1 cellular context compared by ENCODE assay signal in the genomic region with DNA sequence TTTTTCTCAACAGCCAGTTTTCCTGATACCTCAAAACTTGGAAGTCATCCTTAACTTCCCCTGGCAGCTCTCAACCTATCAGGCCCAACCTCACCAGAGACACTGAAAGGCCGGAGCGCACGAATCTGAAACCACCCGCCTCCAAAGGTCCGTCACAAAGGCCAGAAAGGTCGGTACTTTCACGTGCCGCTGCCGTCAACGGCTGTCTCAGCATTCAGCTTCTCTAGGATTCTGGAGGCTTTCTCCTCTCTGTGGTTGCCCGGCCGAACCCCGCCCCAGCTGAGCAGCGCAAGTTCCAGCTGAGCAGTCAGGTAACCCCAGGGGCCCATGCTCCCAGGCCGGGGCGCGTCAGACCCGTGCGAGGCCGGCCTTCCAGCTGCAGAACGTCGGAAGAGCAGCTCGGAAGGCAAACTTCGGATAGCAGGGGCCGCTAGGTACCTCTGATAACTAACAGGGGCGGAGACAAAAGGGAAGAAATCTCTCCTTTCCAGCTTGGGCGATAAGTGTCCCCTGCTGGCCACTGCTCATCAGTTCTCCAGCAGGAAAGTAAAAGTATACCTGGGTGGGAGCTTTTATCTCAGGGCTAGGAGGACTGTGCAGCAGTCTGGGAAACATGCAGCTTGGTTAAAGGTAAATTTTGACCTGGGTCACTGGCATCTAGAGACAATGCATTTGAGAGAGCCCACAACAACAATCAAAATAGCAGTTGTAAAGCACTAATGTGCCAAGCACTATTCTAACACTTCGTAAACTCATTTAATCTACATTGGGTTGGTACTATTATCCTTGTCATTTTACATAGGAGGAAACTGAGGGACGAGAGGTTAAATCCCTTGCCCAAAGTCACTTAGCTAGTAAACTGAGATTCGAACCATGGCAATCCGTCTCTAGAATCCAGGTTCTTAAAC.
TF ChIP-seq lines count a peak whose summit lies in the region.

No MANE protein-coding gene starts in this region.

TF ChIP-seq in HepG2, 621 proteins besides CTCF, POLR2A, EP300 and RAD21 (continued from another document and continues in another):
- TF ChIP-seq, protein P1, sequence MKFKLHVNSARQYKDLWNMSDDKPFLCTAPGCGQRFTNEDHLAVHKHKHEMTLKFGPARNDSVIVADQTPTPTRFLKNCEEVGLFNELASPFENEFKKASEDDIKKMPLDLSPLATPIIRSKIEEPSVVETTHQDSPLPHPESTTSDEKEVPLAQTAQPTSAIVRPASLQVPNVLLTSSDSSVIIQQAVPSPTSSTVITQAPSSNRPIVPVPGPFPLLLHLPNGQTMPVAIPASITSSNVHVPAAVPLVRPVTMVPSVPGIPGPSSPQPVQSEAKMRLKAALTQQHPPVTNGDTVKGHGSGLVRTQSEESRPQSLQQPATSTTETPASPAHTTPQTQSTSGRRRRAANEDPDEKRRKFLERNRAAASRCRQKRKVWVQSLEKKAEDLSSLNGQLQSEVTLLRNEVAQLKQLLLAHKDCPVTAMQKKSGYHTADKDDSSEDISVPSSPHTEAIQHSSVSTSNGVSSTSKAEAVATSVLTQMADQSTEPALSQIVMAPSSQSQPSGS (CRISPR knock-in tag; IDR thresholded peaks at IDR 0.05): peak; percentile 80; the same call in 1 of the 2 replicates
- TF ChIP-seq, protein P2, sequence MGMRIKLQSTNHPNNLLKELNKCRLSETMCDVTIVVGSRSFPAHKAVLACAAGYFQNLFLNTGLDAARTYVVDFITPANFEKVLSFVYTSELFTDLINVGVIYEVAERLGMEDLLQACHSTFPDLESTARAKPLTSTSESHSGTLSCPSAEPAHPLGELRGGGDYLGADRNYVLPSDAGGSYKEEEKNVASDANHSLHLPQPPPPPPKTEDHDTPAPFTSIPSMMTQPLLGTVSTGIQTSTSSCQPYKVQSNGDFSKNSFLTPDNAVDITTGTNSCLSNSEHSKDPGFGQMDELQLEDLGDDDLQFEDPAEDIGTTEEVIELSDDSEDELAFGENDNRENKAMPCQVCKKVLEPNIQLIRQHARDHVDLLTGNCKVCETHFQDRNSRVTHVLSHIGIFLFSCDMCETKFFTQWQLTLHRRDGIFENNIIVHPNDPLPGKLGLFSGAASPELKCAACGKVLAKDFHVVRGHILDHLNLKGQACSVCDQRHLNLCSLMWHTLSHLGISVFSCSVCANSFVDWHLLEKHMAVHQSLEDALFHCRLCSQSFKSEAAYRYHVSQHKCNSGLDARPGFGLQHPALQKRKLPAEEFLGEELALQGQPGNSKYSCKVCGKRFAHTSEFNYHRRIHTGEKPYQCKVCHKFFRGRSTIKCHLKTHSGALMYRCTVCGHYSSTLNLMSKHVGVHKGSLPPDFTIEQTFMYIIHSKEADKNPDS (CRISPR knock-in tag; IDR thresholded peaks at IDR 0.05): no peak
- TF ChIP-seq NFATC3 (CRISPR knock-in tag; IDR thresholded peaks at IDR 0.05): no peak
- TF ChIP-seq, protein P3, sequence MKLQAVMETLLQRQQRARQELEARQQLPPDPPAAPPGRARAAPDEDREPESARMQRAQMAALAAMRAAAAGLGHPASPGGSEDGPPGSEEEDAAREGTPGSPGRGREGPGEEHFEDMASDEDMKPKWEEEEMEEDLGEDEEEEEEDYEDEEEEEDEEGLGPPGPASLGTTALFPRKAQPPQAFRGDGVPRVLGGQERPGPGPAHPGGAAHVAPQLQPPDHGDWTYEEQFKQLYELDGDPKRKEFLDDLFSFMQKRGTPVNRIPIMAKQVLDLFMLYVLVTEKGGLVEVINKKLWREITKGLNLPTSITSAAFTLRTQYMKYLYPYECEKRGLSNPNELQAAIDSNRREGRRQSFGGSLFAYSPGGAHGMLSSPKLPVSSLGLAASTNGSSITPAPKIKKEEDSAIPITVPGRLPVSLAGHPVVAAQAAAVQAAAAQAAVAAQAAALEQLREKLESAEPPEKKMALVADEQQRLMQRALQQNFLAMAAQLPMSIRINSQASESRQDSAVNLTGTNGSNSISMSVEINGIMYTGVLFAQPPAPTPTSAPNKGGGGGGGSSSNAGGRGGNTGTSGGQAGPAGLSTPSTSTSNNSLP (IDR thresholded peaks at IDR 0.05; ENCODE audit: low read depth, low read length): 0 out of 2 replicates have a peak, but pooled peaks have one; percentile 40
- TF ChIP-seq HIVEP1 (CRISPR knock-in tag; IDR thresholded peaks at IDR 0.05): peak; percentile 94
- TF ChIP-seq ZNF614 (CRISPR knock-in tag; IDR thresholded peaks at IDR 0.05; ENCODE audit: borderline replicate concordance): 0 out of 2 replicates have a peak, but pooled peaks have one; percentile 71
- TF ChIP-seq TGIF2 (CRISPR knock-in tag; IDR thresholded peaks at IDR 0.05): peak; percentile 99
- TF ChIP-seq, protein P4, sequence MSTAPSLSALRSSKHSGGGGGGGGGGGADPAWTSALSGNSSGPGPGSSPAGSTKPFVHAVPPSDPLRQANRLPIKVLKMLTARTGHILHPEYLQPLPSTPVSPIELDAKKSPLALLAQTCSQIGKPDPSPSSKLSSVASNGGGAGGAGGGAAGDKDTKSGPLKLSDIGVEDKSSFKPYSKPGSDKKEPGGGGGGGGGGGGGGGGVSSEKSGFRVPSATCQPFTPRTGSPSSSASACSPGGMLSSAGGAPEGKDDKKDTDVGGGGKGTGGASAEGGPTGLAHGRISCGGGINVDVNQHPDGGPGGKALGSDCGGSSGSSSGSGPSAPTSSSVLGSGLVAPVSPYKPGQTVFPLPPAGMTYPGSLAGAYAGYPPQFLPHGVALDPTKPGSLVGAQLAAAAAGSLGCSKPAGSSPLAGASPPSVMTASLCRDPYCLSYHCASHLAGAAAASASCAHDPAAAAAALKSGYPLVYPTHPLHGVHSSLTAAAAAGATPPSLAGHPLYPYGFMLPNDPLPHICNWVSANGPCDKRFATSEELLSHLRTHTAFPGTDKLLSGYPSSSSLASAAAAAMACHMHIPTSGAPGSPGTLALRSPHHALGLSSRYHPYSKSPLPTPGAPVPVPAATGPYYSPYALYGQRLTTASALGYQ (CRISPR knock-in tag; IDR thresholded peaks at IDR 0.05): no peak; the same call in 1 of the 2 replicates
- TF ChIP-seq SIX4 (CRISPR knock-in tag; IDR thresholded peaks at IDR 0.05): peak; percentile 88
- no peak for TF ChIP-seq SYNCRIP (IDR thresholded peaks at IDR 0.05; ENCODE audit: insufficient read depth, low read depth, low read length)
- no peak for TF ChIP-seq ZNF530 (CRISPR knock-in tag; IDR thresholded peaks at IDR 0.05; ENCODE audit: low read depth)
- no peak; the same call in none of the 2 replicates for TF ChIP-seq ETV6 (CRISPR knock-in tag; conservative IDR thresholded peaks at IDR 0.05)
- TF ChIP-seq, protein P5, sequence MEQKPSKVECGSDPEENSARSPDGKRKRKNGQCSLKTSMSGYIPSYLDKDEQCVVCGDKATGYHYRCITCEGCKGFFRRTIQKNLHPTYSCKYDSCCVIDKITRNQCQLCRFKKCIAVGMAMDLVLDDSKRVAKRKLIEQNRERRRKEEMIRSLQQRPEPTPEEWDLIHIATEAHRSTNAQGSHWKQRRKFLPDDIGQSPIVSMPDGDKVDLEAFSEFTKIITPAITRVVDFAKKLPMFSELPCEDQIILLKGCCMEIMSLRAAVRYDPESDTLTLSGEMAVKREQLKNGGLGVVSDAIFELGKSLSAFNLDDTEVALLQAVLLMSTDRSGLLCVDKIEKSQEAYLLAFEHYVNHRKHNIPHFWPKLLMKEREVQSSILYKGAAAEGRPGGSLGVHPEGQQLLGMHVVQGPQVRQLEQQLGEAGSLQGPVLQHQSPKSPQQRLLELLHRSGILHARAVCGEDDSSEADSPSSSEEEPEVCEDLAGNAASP (CRISPR knock-in tag; IDR thresholded peaks at IDR 0.05; ENCODE audit: borderline replicate concordance): peak; percentile 66; the same call in 1 of the 2 replicates
- peak; percentile 78; the same call in 1 of the 2 replicates for TF ChIP-seq TAF1 (CRISPR knock-in tag; IDR thresholded peaks at IDR 0.05)
- TF ChIP-seq ZNF12 (CRISPR knock-in tag; IDR thresholded peaks at IDR 0.05): peak; percentile 72
- peak; percentile 69 for TF ChIP-seq POLR2AphosphoS5 (IDR thresholded peaks at IDR 0.05; ENCODE audit: low read depth, low read length)
- TF ChIP-seq TCF12 (IDR thresholded peaks at IDR 0.05): no peak
- 0 out of 2 replicates have a peak, but pooled peaks have one; percentile 64 for TF ChIP-seq TCF12 (CRISPR knock-in tag; IDR thresholded peaks at IDR 0.05)
- peak; percentile 84 for TF ChIP-seq ZEB1 (IDR thresholded peaks at IDR 0.05; ENCODE audit: insufficient replicate concordance, low read depth)
- TF ChIP-seq, protein P6, sequence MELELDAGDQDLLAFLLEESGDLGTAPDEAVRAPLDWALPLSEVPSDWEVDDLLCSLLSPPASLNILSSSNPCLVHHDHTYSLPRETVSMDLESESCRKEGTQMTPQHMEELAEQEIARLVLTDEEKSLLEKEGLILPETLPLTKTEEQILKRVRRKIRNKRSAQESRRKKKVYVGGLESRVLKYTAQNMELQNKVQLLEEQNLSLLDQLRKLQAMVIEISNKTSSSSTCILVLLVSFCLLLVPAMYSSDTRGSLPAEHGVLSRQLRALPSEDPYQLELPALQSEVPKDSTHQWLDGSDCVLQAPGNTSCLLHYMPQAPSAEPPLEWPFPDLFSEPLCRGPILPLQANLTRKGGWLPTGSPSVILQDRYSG (CRISPR knock-in tag; IDR thresholded peaks at IDR 0.05): no peak
- TF ChIP-seq ZNF709 (CRISPR knock-in tag; IDR thresholded peaks at IDR 0.05): 0 out of 2 replicates have a peak, but pooled peaks have one; percentile 63
- TF ChIP-seq, protein P7, sequence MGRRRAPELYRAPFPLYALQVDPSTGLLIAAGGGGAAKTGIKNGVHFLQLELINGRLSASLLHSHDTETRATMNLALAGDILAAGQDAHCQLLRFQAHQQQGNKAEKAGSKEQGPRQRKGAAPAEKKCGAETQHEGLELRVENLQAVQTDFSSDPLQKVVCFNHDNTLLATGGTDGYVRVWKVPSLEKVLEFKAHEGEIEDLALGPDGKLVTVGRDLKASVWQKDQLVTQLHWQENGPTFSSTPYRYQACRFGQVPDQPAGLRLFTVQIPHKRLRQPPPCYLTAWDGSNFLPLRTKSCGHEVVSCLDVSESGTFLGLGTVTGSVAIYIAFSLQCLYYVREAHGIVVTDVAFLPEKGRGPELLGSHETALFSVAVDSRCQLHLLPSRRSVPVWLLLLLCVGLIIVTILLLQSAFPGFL (CRISPR knock-in tag; IDR thresholded peaks at IDR 0.05): no peak
- TF ChIP-seq GPN1 (CRISPR knock-in tag; IDR thresholded peaks at IDR 0.05; ENCODE audit: borderline replicate concordance): no peak
- TF ChIP-seq, protein P8, sequence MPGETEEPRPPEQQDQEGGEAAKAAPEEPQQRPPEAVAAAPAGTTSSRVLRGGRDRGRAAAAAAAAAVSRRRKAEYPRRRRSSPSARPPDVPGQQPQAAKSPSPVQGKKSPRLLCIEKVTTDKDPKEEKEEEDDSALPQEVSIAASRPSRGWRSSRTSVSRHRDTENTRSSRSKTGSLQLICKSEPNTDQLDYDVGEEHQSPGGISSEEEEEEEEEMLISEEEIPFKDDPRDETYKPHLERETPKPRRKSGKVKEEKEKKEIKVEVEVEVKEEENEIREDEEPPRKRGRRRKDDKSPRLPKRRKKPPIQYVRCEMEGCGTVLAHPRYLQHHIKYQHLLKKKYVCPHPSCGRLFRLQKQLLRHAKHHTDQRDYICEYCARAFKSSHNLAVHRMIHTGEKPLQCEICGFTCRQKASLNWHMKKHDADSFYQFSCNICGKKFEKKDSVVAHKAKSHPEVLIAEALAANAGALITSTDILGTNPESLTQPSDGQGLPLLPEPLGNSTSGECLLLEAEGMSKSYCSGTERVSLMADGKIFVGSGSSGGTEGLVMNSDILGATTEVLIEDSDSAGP (CRISPR knock-in tag; IDR thresholded peaks at IDR 0.05; ENCODE audit: borderline replicate concordance): peak; percentile 96; the same call in 1 of the 2 replicates
- TF ChIP-seq ZNF549 (CRISPR knock-in tag; IDR thresholded peaks at IDR 0.05): no peak
- peak; percentile 95 for TF ChIP-seq PHF21A (CRISPR knock-in tag; IDR thresholded peaks at IDR 0.05)
- TF ChIP-seq ZBTB1 (CRISPR knock-in tag; IDR thresholded peaks at IDR 0.05; ENCODE audit: borderline replicate concordance): 0 out of 2 replicates have a peak, but pooled peaks have one; percentile 31
- TF ChIP-seq ZNF335 (CRISPR knock-in tag; IDR thresholded peaks at IDR 0.05): peak; percentile 81
- no peak for TF ChIP-seq ZNF333 (CRISPR knock-in tag; IDR thresholded peaks at IDR 0.05; ENCODE audit: borderline replicate concordance)
- TF ChIP-seq, protein P9, sequence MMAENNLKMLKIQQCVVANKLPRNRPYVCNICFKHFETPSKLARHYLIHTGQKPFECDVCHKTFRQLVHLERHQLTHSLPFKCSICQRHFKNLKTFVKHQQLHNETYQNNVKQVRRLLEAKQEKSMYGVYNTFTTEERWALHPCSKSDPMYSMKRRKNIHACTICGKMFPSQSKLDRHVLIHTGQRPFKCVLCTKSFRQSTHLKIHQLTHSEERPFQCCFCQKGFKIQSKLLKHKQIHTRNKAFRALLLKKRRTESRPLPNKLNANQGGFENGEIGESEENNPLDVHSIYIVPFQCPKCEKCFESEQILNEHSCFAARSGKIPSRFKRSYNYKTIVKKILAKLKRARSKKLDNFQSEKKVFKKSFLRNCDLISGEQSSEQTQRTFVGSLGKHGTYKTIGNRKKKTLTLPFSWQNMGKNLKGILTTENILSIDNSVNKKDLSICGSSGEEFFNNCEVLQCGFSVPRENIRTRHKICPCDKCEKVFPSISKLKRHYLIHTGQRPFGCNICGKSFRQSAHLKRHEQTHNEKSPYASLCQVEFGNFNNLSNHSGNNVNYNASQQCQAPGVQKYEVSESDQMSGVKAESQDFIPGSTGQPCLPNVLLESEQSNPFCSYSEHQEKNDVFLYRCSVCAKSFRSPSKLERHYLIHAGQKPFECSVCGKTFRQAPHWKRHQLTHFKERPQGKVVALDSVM (CRISPR knock-in tag; IDR thresholded peaks at IDR 0.05): peak; percentile 58
- peak; percentile 89 for TF ChIP-seq ZFY (CRISPR knock-in tag; IDR thresholded peaks at IDR 0.05)
- no peak for TF ChIP-seq TCF7L2 (IDR thresholded peaks at IDR 0.05; ENCODE audit: low read depth, low read length)
- TF ChIP-seq KLF15 (CRISPR knock-in tag; IDR thresholded peaks at IDR 0.05; ENCODE audit: borderline replicate concordance): no peak
- peak; percentile 82; the same call in 1 of the 2 replicates for TF ChIP-seq ZNF160 (CRISPR knock-in tag; IDR thresholded peaks at IDR 0.05)
- peak; percentile 65; the same call in 1 of the 2 replicates for TF ChIP-seq MTA1 (CRISPR knock-in tag; IDR thresholded peaks at IDR 0.05; ENCODE audit: borderline replicate concordance)
- peak; percentile 86 for TF ChIP-seq ARNT2 (CRISPR knock-in tag; IDR thresholded peaks at IDR 0.05; ENCODE audit: low read depth)
- TF ChIP-seq SRSF1 (optimal IDR thresholded peaks at IDR 0.05; ENCODE audit: low read depth, low read length): no peak
- TF ChIP-seq MXD4 (CRISPR knock-in tag; IDR thresholded peaks at IDR 0.05): peak; percentile 97
- peak; percentile 39 for TF ChIP-seq ZNF557 (CRISPR knock-in tag; IDR thresholded peaks at IDR 0.05)
- TF ChIP-seq PAX8 (CRISPR knock-in tag; IDR thresholded peaks at IDR 0.05; ENCODE audit: borderline replicate concordance): no peak
- TF ChIP-seq YEATS4 (CRISPR knock-in tag; IDR thresholded peaks at IDR 0.05; ENCODE audit: borderline replicate concordance): peak; percentile 96; the same call in 1 of the 2 replicates
- peak; percentile 72; the same call in 1 of the 2 replicates for TF ChIP-seq RFXAP (CRISPR knock-in tag; IDR thresholded peaks at IDR 0.05; ENCODE audit: borderline replicate concordance)
- peak; percentile 97 for TF ChIP-seq ASH2L (IDR thresholded peaks at IDR 0.05; ENCODE audit: insufficient read length, low read depth, low read length)
- peak; percentile 83; the same call in 1 of the 2 replicates for TF ChIP-seq ZNF567 (CRISPR knock-in tag; IDR thresholded peaks at IDR 0.05; ENCODE audit: borderline replicate concordance)
- peak; percentile 82 for TF ChIP-seq MIER2 (CRISPR knock-in tag; IDR thresholded peaks at IDR 0.05)
- TF ChIP-seq NFYB (CRISPR knock-in tag; IDR thresholded peaks at IDR 0.05): peak; percentile 58; the same call in 1 of the 2 replicates
- peak; percentile 75; the same call in 1 of the 2 replicates for TF ChIP-seq ZFP41 (CRISPR knock-in tag; IDR thresholded peaks at IDR 0.05; ENCODE audit: borderline replicate concordance)
